In genomic region chr13:66128201-66128600, GRCh38 we compare ENCODE assay signal across 17 cellular contexts.
"Had no signal": no experiment of that assay in that cellular context is flagged by ENCODE, and none has a peak within 500 bp of the region (broad histone marks: within the 10 kb centered on the region; RNA-seq: fewer than 3 reads in every experiment).

No MANE protein-coding gene starts in this region.

- H3K4me1 Mint-ChIP-seq: activated CD4-positive, alpha-beta T cell treated with anti-CD3 and anti-CD28 coated beads, Interleukin-2, amount 10 ng/mL, durations not matched to agents 7 days and 5 days; activated naive CD4-positive, alpha-beta T cell treated with anti-CD3 and anti-CD28 coated beads, Interleukin-2, amount 50 U/mL, for 24 hours; nephron; stimulated activated memory B cell treated with anti-CD40 and anti-IgM and Interleukin-4, amounts not matched to agents 10 μg/mL and 1 μg/mL and 100 μg/mL, for 72 hours had no signal

- H3K4me1 ChIP-seq: gastroesophageal sphincter, left lung, prostate gland, right lobe of liver, tibial nerve had no signal

- H3K36me3 ChIP-seq: brain microvascular endothelial cell, gastroesophageal sphincter, left lung, prostate gland, right lobe of liver, tibial nerve had no signal

- ATAC-seq: gastroesophageal sphincter, left lung, right lobe of liver had no signal

- H3K9me3 Mint-ChIP-seq: activated CD4-positive, alpha-beta T cell treated with anti-CD3 and anti-CD28 coated beads, Interleukin-2, amount 10 ng/mL, durations not matched to agents 7 days and 5 days; activated naive CD4-positive, alpha-beta T cell treated with anti-CD3 and anti-CD28 coated beads, Interleukin-2, amount 50 U/mL, for 24 hours; activated T-helper 2 cell treated with anti-CD3 and anti-CD28 coated beads, Interferon-gamma antibody, Interleukin-2, Interleukin-4, amounts not matched to agents 10 μg/mL and 5 μg/mL and 100 μg/mL, durations not matched to agents 14 hours and 24 hours and 36 hours; nephron had no signal

- H3K9me3 ChIP-seq: gastroesophageal sphincter, left lung, prostate gland, right lobe of liver, tibial nerve had no signal

- H3K27me3 ChIP-seq: brain microvascular endothelial cell, gastroesophageal sphincter, left lung, right lobe of liver, tibial nerve had no signal

- H3K27me3 Mint-ChIP-seq: activated CD4-positive, alpha-beta T cell treated with anti-CD3 and anti-CD28 coated beads, Interleukin-2, amount 10 ng/mL, durations not matched to agents 7 days and 5 days; activated naive CD4-positive, alpha-beta T cell treated with anti-CD3 and anti-CD28 coated beads, Interleukin-2, amount 50 U/mL, for 24 hours; stimulated activated memory B cell treated with anti-CD40 and anti-IgM and Interleukin-4, amounts not matched to agents 10 μg/mL and 1 μg/mL and 100 μg/mL, for 72 hours had no signal

- H3K27ac Mint-ChIP-seq: activated CD4-positive, alpha-beta T cell treated with anti-CD3 and anti-CD28 coated beads, Interleukin-2, amount 10 ng/mL, durations not matched to agents 7 days and 5 days; activated naive CD4-positive, alpha-beta T cell treated with anti-CD3 and anti-CD28 coated beads, Interleukin-2, amount 50 U/mL, for 24 hours; activated T-helper 2 cell treated with anti-CD3 and anti-CD28 coated beads, Interferon-gamma antibody, Interleukin-2, Interleukin-4, amounts not matched to agents 10 μg/mL and 5 μg/mL and 100 μg/mL, durations not matched to agents 14 hours and 24 hours and 36 hours; nephron; stimulated activated memory B cell treated with anti-CD40 and anti-IgM and Interleukin-4, amounts not matched to agents 10 μg/mL and 1 μg/mL and 100 μg/mL, for 72 hours had no signal

- H3K4me3 ChIP-seq: gastroesophageal sphincter, left lung, prostate gland, right lobe of liver, tibial nerve had no signal

- DNase-seq: activated CD4-positive, alpha-beta T cell treated with anti-CD3 and anti-CD28 coated beads, Interleukin-2, amount 10 ng/mL, durations not matched to agents 7 days and 5 days; activated CD4-positive, CD25-positive, alpha-beta regulatory T cell; activated CD8-positive, alpha-beta memory T cell treated with anti-CD3 and anti-CD28 coated beads for 24 hours; amygdala; brain microvascular endothelial cell; effector memory CD4-positive, alpha-beta T cell; left lung; occipital lobe; right lobe of liver had no signal

- H3K27ac ChIP-seq: brain microvascular endothelial cell, epithelial cell of prostate, gastroesophageal sphincter, left lung, prostate gland, right lobe of liver, tibial nerve had no signal

- H3K4me3 Mint-ChIP-seq: activated CD4-positive, alpha-beta T cell treated with anti-CD3 and anti-CD28 coated beads, Interleukin-2, amount 10 ng/mL, durations not matched to agents 7 days and 5 days; activated naive CD4-positive, alpha-beta T cell treated with anti-CD3 and anti-CD28 coated beads, Interleukin-2, amount 50 U/mL, for 24 hours; nephron; stimulated activated memory B cell treated with anti-CD40 and anti-IgM and Interleukin-4, amounts not matched to agents 10 μg/mL and 1 μg/mL and 100 μg/mL, for 72 hours had no signal

- H3K36me3 Mint-ChIP-seq: activated naive CD4-positive, alpha-beta T cell treated with anti-CD3 and anti-CD28 coated beads, Interleukin-2, amount 50 U/mL, for 24 hours; stimulated activated memory B cell treated with anti-CD40 and anti-IgM and Interleukin-4, amounts not matched to agents 10 μg/mL and 1 μg/mL and 100 μg/mL, for 72 hours had no signal
